Comparison of ENCODE assay signal across 19 cellular contexts in the genomic region with DNA sequence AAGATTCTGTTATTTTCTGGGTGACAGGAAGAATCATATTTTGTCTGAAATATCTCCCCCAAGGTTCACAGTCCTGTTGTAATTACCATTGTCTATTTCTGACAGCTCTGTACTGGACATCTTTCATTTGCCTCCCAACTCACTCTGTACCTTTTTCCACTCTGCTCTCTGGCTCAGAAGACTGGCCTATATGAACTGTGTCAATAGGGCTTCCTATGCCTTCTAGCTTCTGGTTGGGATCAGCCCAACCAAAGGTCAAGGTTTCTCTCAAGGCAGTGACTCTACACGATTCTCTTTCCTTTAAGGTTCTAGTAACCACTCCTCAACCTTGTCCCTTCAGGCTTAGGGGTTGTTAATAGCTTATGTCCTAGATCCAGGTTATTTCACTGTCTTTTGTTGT. TPM values are rescaled to one million over a fixed set of nuclear protein-coding genes. Genes with fewer than 3 reads are reported as not detected.
A peak's percentile ranks its signal among the peaks of the same experiment; 100 is the strongest.
DNase-seq lines count a peak whose midpoint lies in the region; ATAC-seq and TF ChIP-seq lines count a peak whose summit lies in the region.
"Had no signal": no experiment of that assay in that cellular context is flagged by ENCODE, and none has a peak within 500 bp of the region (broad histone marks: within the 10 kb centered on the region; RNA-seq: fewer than 3 reads in every experiment).

No MANE protein-coding gene starts in this region.

- H3K4me1 ChIP-seq in BLaER1 (no peaks in the 10 kb centered on the region), OCI-LY7 (ENCODE audit: insufficient read depth, low read length, poor library complexity, severe bottlenecking) (no peaks in the 10 kb centered on the region), mucosa of descending colon (ENCODE audit: low read depth) (no peaks in the 10 kb centered on the region)
- H3K4me1 ChIP-seq: BLaER1 treated with 17β-estradiol and CSF1 and Interleukin-3, amounts not matched to agents 10 nM and 100 nM had no signal

- DNase-seq in OCI-LY7 (ENCODE audit: low spot score) (no peak), mucosa of descending colon (no peak), Right ventricle myocardium inferior (ENCODE audit: missing footprints) (no peak)
- DNase-seq: CD4-positive, alpha-beta T cell; CD8-positive, alpha-beta memory T cell; DMS 273 treated with DMSO at 0.1 percent for 48 hours; DMS79; EL; GDM1; H7; HCEC 1CT had no signal

- no peaks in the 10 kb centered on the region for H3K27me3 ChIP-seq in BLaER1
- H3K27me3 ChIP-seq: BLaER1 treated with 17β-estradiol and CSF1 and Interleukin-3, amounts not matched to agents 10 nM and 100 nM had no signal

- H4K20me1 ChIP-seq in BLaER1 = no peaks in the 10 kb centered on the region
- H4K20me1 ChIP-seq in OCI-LY7 (ENCODE audit: insufficient read depth, low read length) = no peaks in the 10 kb centered on the region
- H4K20me1 ChIP-seq: BLaER1 treated with 17β-estradiol and CSF1 and Interleukin-3, amounts not matched to agents 10 nM and 100 nM had no signal

- H3K4me1 Mint-ChIP-seq in dendritic cell treated with granulocyte-macrophage colony-stimulating factor and Interleukin-4, amounts not matched to agents 40 ng/mL and 50 ng/mL, for 4 days (ENCODE audit: low read depth) = no peaks in the 10 kb centered on the region
- H3K4me1 Mint-ChIP-seq: B cell, CD14-positive monocyte had no signal

- H3K27ac ChIP-seq in BLaER1 (no peak overlapping the region), OCI-LY7 (ENCODE audit: low read depth, low read length, poor library complexity, severe bottlenecking) (no peak overlapping the region)
- H3K27ac ChIP-seq: BLaER1 treated with 17β-estradiol and CSF1 and Interleukin-3, amounts not matched to agents 10 nM and 100 nM had no signal

- peaks cover 98% of the 10 kb centered on the region for H3K36me3 ChIP-seq in BLaER1
- H3K36me3 ChIP-seq in OCI-LY7 (ENCODE audit: insufficient read depth, low read length) = peaks cover 90% of the 10 kb centered on the region
- H3K36me3 ChIP-seq in mucosa of descending colon (ENCODE audit: low read depth) = peaks cover 6% of the 10 kb centered on the region

- TSS peak; percentile 33 for BruUV-seq in OCI-LY7 (replicated peaks; lab: Mats Ljungman, UMichigan)

- no peak for TF ChIP-seq CTCF in OCI-LY7 (conservative IDR thresholded peaks at IDR 0.05; ENCODE audit: low read length)
- TF ChIP-seq CTCF in mucosa of descending colon (IDR thresholded peaks at IDR 0.05) = no peak

- H2AFZ ChIP-seq in OCI-LY7 (ENCODE audit: low read length) = no peak overlapping the region

- no peaks in the 10 kb centered on the region for H3K9me2 ChIP-seq in OCI-LY7 (ENCODE audit: insufficient read depth, low read length)

- H3K9me3 ChIP-seq in BLaER1 (no peaks in the 10 kb centered on the region), OCI-LY7 (ENCODE audit: low read length) (no peaks in the 10 kb centered on the region), mucosa of descending colon (no peaks in the 10 kb centered on the region)
- H3K9me3 ChIP-seq: BLaER1 treated with 17β-estradiol and CSF1 and Interleukin-3, amounts not matched to agents 10 nM and 100 nM had no signal

- ATAC-seq in mucosa of descending colon = peak; percentile 47
- ATAC-seq in Right ventricle myocardium inferior = no peak
- ATAC-seq in HG03520 (IDR thresholded peaks at IDR 0.05; ENCODE audit: unreplicated experiment) = no peak
- no peak for ATAC-seq in HG02973 (IDR thresholded peaks at IDR 0.05; ENCODE audit: unreplicated experiment)
- ATAC-seq: GM12878 had no signal

- no peak overlapping the region for H3K4me2 ChIP-seq in BLaER1
- H3K4me2 ChIP-seq in OCI-LY7 (ENCODE audit: low read length) = no peak overlapping the region
- H3K4me2 ChIP-seq: BLaER1 treated with 17β-estradiol and CSF1 and Interleukin-3, amounts not matched to agents 10 nM and 100 nM had no signal

- no peak overlapping the region for H3K4me3 Mint-ChIP-seq in dendritic cell treated with granulocyte-macrophage colony-stimulating factor and Interleukin-4, amounts not matched to agents 40 ng/mL and 50 ng/mL, for 4 days
- H3K4me3 Mint-ChIP-seq: B cell; CD14-positive monocyte; CD4-positive, alpha-beta T cell; CD8-positive, alpha-beta memory T cell had no signal

- intact Hi-C loops in OCI-LY7 (cut with micrococcal nuclease; ENCODE audit: unreplicated experiment) = no loop called here
- intact Hi-C loops in dendritic cell treated with granulocyte-macrophage colony-stimulating factor and Interleukin-4, amounts not matched to agents 40 ng/mL and 50 ng/mL, for 4 days (cut with micrococcal nuclease) = no loop called here
- intact Hi-C loops in mucosa of descending colon (cut with DNase I, micrococcal nuclease) = no loop called here
- intact Hi-C loops in Right ventricle myocardium inferior (cut with DNase I) = no loop called here

- 0 out of 2 replicates have a peak overlapping the region, but pooled peaks have one; percentile 34 for H3K9ac ChIP-seq in BLaER1
- H3K9ac ChIP-seq: BLaER1 treated with 17β-estradiol and CSF1 and Interleukin-3, amounts not matched to agents 10 nM and 100 nM had no signal

- no peaks in the 10 kb centered on the region for H3K79me2 ChIP-seq in OCI-LY7 (ENCODE audit: insufficient read depth, low read depth, low read length)

- no peak overlapping the region for H3K4me3 ChIP-seq in BLaER1
- H3K4me3 ChIP-seq in OCI-LY7 (ENCODE audit: low read depth, low read length, poor library complexity, severe bottlenecking) = no peak overlapping the region
- no peak overlapping the region for H3K4me3 ChIP-seq in mucosa of descending colon
- H3K4me3 ChIP-seq: BLaER1 treated with 17β-estradiol and CSF1 and Interleukin-3, amounts not matched to agents 10 nM and 100 nM; GM12878 had no signal

- no peaks in the 10 kb centered on the region for H3K9me3 Mint-ChIP-seq in dendritic cell treated with granulocyte-macrophage colony-stimulating factor and Interleukin-4, amounts not matched to agents 40 ng/mL and 50 ng/mL, for 4 days
- H3K9me3 Mint-ChIP-seq: CD14-positive monocyte; CD4-positive, alpha-beta T cell; CD8-positive, alpha-beta memory T cell had no signal

- no peaks in the 10 kb centered on the region for H3K27me3 Mint-ChIP-seq in dendritic cell treated with granulocyte-macrophage colony-stimulating factor and Interleukin-4, amounts not matched to agents 40 ng/mL and 50 ng/mL, for 4 days
- H3K27me3 Mint-ChIP-seq: B cell; CD4-positive, alpha-beta T cell; CD8-positive, alpha-beta memory T cell had no signal

- H3K27ac Mint-ChIP-seq in dendritic cell treated with granulocyte-macrophage colony-stimulating factor and Interleukin-4, amounts not matched to agents 40 ng/mL and 50 ng/mL, for 4 days = peak overlapping the region; percentile 44
- H3K27ac Mint-ChIP-seq: B cell; CD4-positive, alpha-beta T cell had no signal

- H3K36me3 Mint-ChIP-seq in dendritic cell treated with granulocyte-macrophage colony-stimulating factor and Interleukin-4, amounts not matched to agents 40 ng/mL and 50 ng/mL, for 4 days (ENCODE audit: low read depth) = peaks cover 98% of the 10 kb centered on the region

- POLR2A ChIA-PET in OCI-LY7 (lab: Charles Lee) = interaction anchor here (0.6 to 1.7 kb wide), 2 partner anchors 21 to 71 kb away, joined by 3 to 4 read pairs; partner anchors contain the start of gene RABIF

- CTCF ChIA-PET in OCI-LY7 (lab: Charles Lee; ENCODE audit: unreplicated experiment) = no interaction called here

RNA-seq across cellular contexts. Expression of gene KLHL12, which starts 17.5 kb away (rescaled TPM):
- 33.9 and 35.7 TPM in 2 replicates for total RNA-seq in OCI-LY7 (2014; rRNA removed; shearing (Covaris generic))
- total RNA-seq in OCI-LY7 (2022) = 46.2 and 46.5 TPM in 2 replicates
- 10 to 100 TPM; 26.4 to 33.4 (median 28.2) TPM for total RNA-seq in mucosa of descending colon
- total RNA-seq in Right ventricle myocardium inferior = 19.3 TPM

RNA-seq across cellular contexts. Expression of gene RABIF, which starts 20.5 kb away (rescaled TPM):
- 5.2 and 7.8 TPM in 2 replicates for total RNA-seq in OCI-LY7 (2014; rRNA removed; shearing (Covaris generic))
- total RNA-seq in OCI-LY7 (2022) (7.8 and 8.8 TPM in 2 replicates), mucosa of descending colon (10 to 100 TPM; 11.7 to 14.7 (median 11.9) TPM), Right ventricle myocardium inferior (6.1 TPM)

RNA-seq across cellular contexts. Expression of gene ADIPOR1, which starts 48.6 kb away (rescaled TPM):
- 49.4 and 55.2 TPM in 2 replicates for total RNA-seq in OCI-LY7 (2014; rRNA removed; shearing (Covaris generic))
- total RNA-seq in OCI-LY7 (2022) = 55.0 and 57.4 TPM in 2 replicates
- 10 to 100 TPM; 61.6 to 78.4 (median 65.8) TPM for total RNA-seq in mucosa of descending colon
- total RNA-seq in Right ventricle myocardium inferior = 85.8 TPM

RNA-seq across cellular contexts. Expression of gene CYB5R1, which starts 57.6 kb away (rescaled TPM):
- total RNA-seq in OCI-LY7 (2014; rRNA removed; shearing (Covaris generic)) = 12.8 and 14.5 TPM in 2 replicates
- 19.3 and 22.2 TPM in 2 replicates for total RNA-seq in OCI-LY7 (2022)
- 10 to 100 TPM; 22.6 to 44.8 (median 28.4) TPM for total RNA-seq in mucosa of descending colon
- total RNA-seq in Right ventricle myocardium inferior = 134 TPM
